Comparison of ENCODE assay signal across 14 cellular contexts in genomic region chr1:170927955-170928850, GRCh38. TPM values are rescaled to one million over a fixed set of nuclear protein-coding genes. Genes with fewer than 3 reads are reported as not detected.
A peak's percentile ranks its signal among the peaks of the same experiment; 100 is the strongest.
DNase-seq lines count a peak whose midpoint lies in the region; ATAC-seq and TF ChIP-seq lines count a peak whose summit lies in the region.
"Had no signal": no experiment of that assay in that cellular context is flagged by ENCODE, and none has a peak within 500 bp of the region (broad histone marks: within the 10 kb centered on the region; RNA-seq: fewer than 3 reads in every experiment).

No MANE protein-coding gene starts in this region.

- H3K36me3 ChIP-seq in mammary epithelial cell (ENCODE audit: insufficient read depth, low read length) = no peaks in the 10 kb centered on the region
- no peaks in the 10 kb centered on the region for H3K36me3 ChIP-seq in lower lobe of right lung
- H3K36me3 ChIP-seq: cardiac muscle cell, heart right ventricle had no signal

- H3K27me3 ChIP-seq in mammary epithelial cell (ENCODE audit: insufficient read depth, low read length) = no peaks in the 10 kb centered on the region
- no peaks in the 10 kb centered on the region for H3K27me3 ChIP-seq in lower lobe of right lung (ENCODE audit: low read depth)
- H3K27me3 ChIP-seq: cardiac muscle cell, heart right ventricle had no signal

- DNase-seq in AG20443 (ENCODE audit: low spot score) (peak; percentile 13), mammary epithelial cell (peak; percentile 41), lower lobe of right lung (no peak), NCI-H345 treated with DMSO at 0.1 percent for 48 hours (lab: John Stamatoyannopoulos, UW; ENCODE audit: unreplicated experiment) (no peak)
- DNase-seq: activated T-cell treated with anti-CD3 and anti-CD28 coated beads, Interleukin-2, amount 50 U/mL, for 24 hours; CD8-positive, alpha-beta T cell; heart right ventricle; stimulated activated CD4-positive, alpha-beta T cell treated with anti-CD3 and anti-CD28 coated beads, Interleukin-12 subunit alpha, Interleukin-12 subunit beta, amount 100 ng/mL, for 4 hours; stimulated activated naive B cell treated with anti-CD40 and anti-IgM and Interleukin-4, amounts not matched to agents 10 μg/mL and 1 μg/mL and 100 μg/mL, for 72 hours had no signal

- CTCF ChIA-PET in mammary epithelial cell (lab: Charles Lee; ENCODE audit: low non-redundant PET) = interaction anchor here (0.5 to 1.1 kb wide), 3 partner anchors 137 to 432 kb away, joined by 3 to 6 read pairs (median 4); no protein-coding TSS in a partner anchor

- H3K4me1 ChIP-seq in mammary epithelial cell (ENCODE audit: insufficient read depth, low read length) (peaks cover 18% of the 10 kb centered on the region), lower lobe of right lung (peaks cover 23% of the 10 kb centered on the region)

- no peak overlapping the region for H3K27ac ChIP-seq in mammary epithelial cell (ENCODE audit: insufficient read depth, low read depth, low read length)
- H3K27ac ChIP-seq in lower lobe of right lung = peak overlapping the region; percentile 69
- H3K27ac ChIP-seq: cardiac muscle cell had no signal

- 43% methylated on average over 8 of the region's 8 CpGs for WGBS in mammary epithelial cell (ENCODE audit: low coverage, missing lambda C conversion rate)

- peak; percentile 46 for TF ChIP-seq CTCF in LNCAP (IDR thresholded peaks at IDR 0.05)
- TF ChIP-seq CTCF in mammary epithelial cell (conservative IDR thresholded peaks at IDR 0.05 in 1 of 2, IDR thresholded peaks at IDR 0.05 in 1 of 2; ENCODE audit: extremely low read depth in 1 of 2, insufficient read depth in 1 of 2, low read depth in 1 of 2, low read length in 2 of 2) = peak in 1 of 2 donors; percentile 35
- no peak for TF ChIP-seq CTCF in lower lobe of right lung (IDR thresholded peaks at IDR 0.05)

- dilution Hi-C loops in mammary epithelial cell (cut with HindIII; ENCODE audit: low sequenced_read_pairs) = no loop called here

- no TSS peak for BruUV-seq in mammary epithelial cell (replicated peaks; lab: Mats Ljungman, UMichigan)

- H3K4me3 ChIP-seq in mammary epithelial cell (replicated peaks in 1 of 3; ENCODE audit: insufficient read depth in 1 of 3, low read depth in 2 of 3, low read length in 3 of 3) (no peak overlapping the region), lower lobe of right lung (no peak overlapping the region)
- H3K4me3 ChIP-seq: cardiac muscle cell, heart right ventricle had no signal

- peak overlapping the region; percentile 30 for H2AFZ ChIP-seq in mammary epithelial cell (ENCODE audit: low read depth, low read length)

- intact Hi-C loops in mammary epithelial cell (cut with micrococcal nuclease) = loop anchor here (1.0 to 10.0 kb wide), 3 partner anchors 133 to 917 kb away; no protein-coding TSS in a partner anchor
- intact Hi-C loops in lower lobe of right lung (cut with DNase I) = no loop called here

- H3K9me3 ChIP-seq in mammary epithelial cell (replicated peaks; ENCODE audit: insufficient read depth, low read length) (no peaks in the 10 kb centered on the region), lower lobe of right lung (no peaks in the 10 kb centered on the region)
- H3K9me3 ChIP-seq: heart right ventricle had no signal

- H4K20me1 ChIP-seq in mammary epithelial cell (ENCODE audit: insufficient read depth, low read length) = no peaks in the 10 kb centered on the region

- ATAC-seq in lower lobe of right lung = no peak
- ATAC-seq in GM18907 (IDR thresholded peaks at IDR 0.05; ENCODE audit: unreplicated experiment) = no peak
- ATAC-seq in HG02759 (IDR thresholded peaks at IDR 0.05; ENCODE audit: unreplicated experiment) = no peak
- ATAC-seq in HG03175 (IDR thresholded peaks at IDR 0.05; ENCODE audit: unreplicated experiment) = no peak
- ATAC-seq: CD8-positive, alpha-beta T cell; heart right ventricle; stimulated activated naive B cell treated with anti-CD40 and anti-IgM and Interleukin-4, amounts not matched to agents 10 μg/mL and 1 μg/mL and 100 μg/mL, for 72 hours had no signal

- in situ Hi-C loops in mammary epithelial cell (cut with MboI; ENCODE audit: low sequenced_read_pairs in 2 of 2) = loop anchor here in 1 of 2 donors (10.0 kb wide), 1 partner anchor 233 kb away; no protein-coding TSS in a partner anchor

- H3K9ac ChIP-seq in mammary epithelial cell (ENCODE audit: insufficient read depth, low read length) = no peak overlapping the region

- H3K4me2 ChIP-seq in mammary epithelial cell (ENCODE audit: insufficient read depth, low read depth, low read length) = no peak overlapping the region

- H3K79me2 ChIP-seq in mammary epithelial cell (ENCODE audit: insufficient read depth, low read length) = no peaks in the 10 kb centered on the region

RNA-seq across cellular contexts. Expression of gene MROH9, which starts 7.1 kb away (rescaled TPM):
- total RNA-seq in mammary epithelial cell (not detected), lower lobe of right lung (1.2 TPM)
- not detected for polyA plus RNA-seq in mammary epithelial cell
- polyA minus RNA-seq in mammary epithelial cell = not detected
- total RNA-seq: cardiac muscle cell; CD8-positive, alpha-beta T cell; heart right ventricle had no signal
- polyA plus RNA-seq: cardiac muscle cell, heart right ventricle had no signal

Comparison
In these comparisons a context has a peak if more than half of its experiments do, and no peak if none do; other contexts are left out.
1. DNase-seq: peak in AG20443 (single experiment) and mammary epithelial cell (single experiment); none in lower lobe of right lung (single experiment) and NCI-H345 treated with DMSO at 0.1 percent for 48 hours (single experiment).